In the genomic region with DNA sequence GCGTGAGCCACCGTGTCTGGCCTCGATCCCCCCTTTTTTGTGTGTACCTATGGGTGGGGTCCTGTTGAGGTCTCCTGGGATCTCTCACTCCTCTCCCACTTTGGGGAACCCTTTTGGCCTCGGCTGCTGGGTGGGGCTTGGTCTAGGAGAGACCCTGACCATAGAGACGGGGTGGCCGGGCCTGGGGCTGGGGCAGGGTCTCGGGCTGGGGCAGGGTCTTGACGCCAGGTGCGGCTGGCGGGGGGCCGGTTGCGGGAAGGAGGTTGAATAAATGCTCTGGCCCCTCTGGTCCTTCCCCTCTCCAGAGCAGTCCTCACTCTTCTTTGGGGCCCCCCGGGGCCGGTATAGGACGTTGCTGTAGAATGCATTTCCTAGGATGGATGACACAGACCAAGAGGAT, we compare ENCODE assay signal across 30 cellular contexts. TPM values are rescaled to one million over a fixed set of nuclear protein-coding genes. Genes with fewer than 3 reads are reported as not detected.
DNase-seq lines count a peak whose midpoint lies in the region; ATAC-seq, FAIRE-seq and TF ChIP-seq lines count a peak whose summit lies in the region.
"Had no signal": no experiment of that assay in that cellular context is flagged by ENCODE, and none has a peak within 500 bp of the region (broad histone marks: within the 10 kb centered on the region; RNA-seq: fewer than 3 reads in every experiment).

No MANE protein-coding gene starts in this region.

- 72% methylated on average over 10 of the region's 15 CpGs for WGBS in A549 (ENCODE audit: missing lambda C conversion rate)
- WGBS in K562 (ENCODE audit: insufficient coverage, low coverage, missing lambda C conversion rate), result 25% methylated on average over 4 of the region's 15 CpGs

- H3K9me3 ChIP-seq in A549 (no peaks in the 10 kb centered on the region), K562 (replicated peaks; ENCODE audit: control insufficient read depth, insufficient read depth, low read depth, low read length) (no peaks in the 10 kb centered on the region), neural progenitor cell (ENCODE audit: low read depth) (no peaks in the 10 kb centered on the region)
- H3K9me3 ChIP-seq: BE2C, BLaER1 had no signal

- H3K4me1 ChIP-seq in A549, result no peaks in the 10 kb centered on the region
- peaks cover 6 to 27% of the 10 kb centered on the region in 2 experiments; a peak in 4 of 5 replicates for H3K4me1 ChIP-seq in K562 (replicated peaks in 1 of 2; ENCODE audit: control insufficient read depth in 2 of 2, insufficient read depth in 2 of 2, low read length in 2 of 2)
- H3K4me1 ChIP-seq in neural progenitor cell, result peaks cover 11% of the 10 kb centered on the region

- H3K27me3 Mint-ChIP-seq in neural progenitor cell (ENCODE audit: insufficient read depth, low read depth) (peaks cover 2% of the 10 kb centered on the region), mesothelial cell of epicardium (ENCODE audit: low read depth) (no peaks in the 10 kb centered on the region)

- FAIRE-seq in A549 (lab: Jason Lieb, UNC), result no peak
- no peak for FAIRE-seq in K562 (lab: Jason Lieb, UNC)
- FAIRE-seq: GM12891, GM19239 had no signal

- no peak overlapping the region for H3K4me3 Mint-ChIP-seq in neural progenitor cell
- no peak overlapping the region for H3K4me3 Mint-ChIP-seq in mesothelial cell of epicardium
- H3K4me3 Mint-ChIP-seq: CD14-positive monocyte; CD4-positive, alpha-beta memory T cell; CD4-positive, CD25-positive, alpha-beta regulatory T cell; CD8-positive, alpha-beta memory T cell had no signal

- TF ChIP-seq RAD21 in A549 (conservative IDR thresholded peaks at IDR 0.05 in 1 of 2, IDR thresholded peaks at IDR 0.05 in 1 of 2), result no peak
- TF ChIP-seq RAD21 in K562 (CRISPR knock-in tag; conservative IDR thresholded peaks at IDR 0.05 in 1 of 2, IDR thresholded peaks at IDR 0.05 in 1 of 2), result no peak

- H4K20me1 ChIP-seq in K562 (replicated peaks; ENCODE audit: control insufficient read depth, insufficient read depth, low read length) (no peaks in the 10 kb centered on the region), neural progenitor cell (ENCODE audit: low read depth) (no peaks in the 10 kb centered on the region)
- H4K20me1 ChIP-seq: BLaER1 had no signal

- TF ChIP-seq POLR2A in A549 (IDR thresholded peaks at IDR 0.05; ENCODE audit: low read length) (no peak), K562 (conservative IDR thresholded peaks at IDR 0.05) (no peak)

- H3K4me2 ChIP-seq in A549, result no peak overlapping the region
- no peak overlapping the region for H3K4me2 ChIP-seq in K562 (ENCODE audit: insufficient read depth, low read length)
- H3K4me2 ChIP-seq in neural progenitor cell, result no peak overlapping the region
- H3K4me2 ChIP-seq: BLaER1 had no signal

- peak overlapping the region; percentile 42 for H3K27ac Mint-ChIP-seq in neural progenitor cell
- no peak overlapping the region for H3K27ac Mint-ChIP-seq in mesothelial cell of epicardium
- H3K27ac Mint-ChIP-seq: CD14-positive monocyte; CD4-positive, alpha-beta memory T cell; CD4-positive, CD25-positive, alpha-beta regulatory T cell; CD8-positive, alpha-beta memory T cell had no signal

- no peaks in the 10 kb centered on the region for H3F3A ChIP-seq in neural progenitor cell (ENCODE audit: low read depth)

- TF ChIP-seq EP300 in A549 (IDR thresholded peaks at IDR 0.05) (no peak), K562 (IDR thresholded peaks at IDR 0.05; ENCODE audit: low read length) (no peak)

- H3K4me3 ChIP-seq in A549 (no peak overlapping the region), K562 (no peak overlapping the region), neural progenitor cell (no peak overlapping the region)
- H3K4me3 ChIP-seq: BLaER1 had no signal

- H3K79me2 ChIP-seq in K562 (ENCODE audit: control insufficient read depth, insufficient read depth, low read length) (no peaks in the 10 kb centered on the region), neural progenitor cell (ENCODE audit: low read depth) (no peaks in the 10 kb centered on the region)

- CTCF ChIA-PET in A549 (lab: Yijun Ruan, JAX), result no interaction called here
- CTCF ChIA-PET in K562 (lab: Yijun Ruan, JAX; ENCODE audit: low intra/inter-chr PET ratio), result no interaction called here

- no peaks in the 10 kb centered on the region for H3K36me3 ChIP-seq in K562 (ENCODE audit: control insufficient read depth, insufficient read depth, low read length)
- no peaks in the 10 kb centered on the region for H3K36me3 ChIP-seq in neural progenitor cell
- H3K36me3 ChIP-seq: BLaER1 had no signal

- DNase-seq in A549 (ENCODE audit: low read depth in 1 of 2, low spot score in 1 of 2) (no peak), K562 (ENCODE audit: extremely low read depth in 1 of 4, low spot score in 3 of 4) (no peak), neural progenitor cell (ENCODE audit: low spot score) (no peak), mesothelial cell of epicardium (ENCODE audit: low spot score in 2 of 2, unreplicated experiment in 2 of 2) (no peak), GF-D8 (lab: John Stamatoyannopoulos, UW) (no peak)
- DNase-seq in activated effector memory CD4-positive, alpha-beta T cell treated with Interleukin-2 at 50 U/mL for 16 hours, result no peak
- DNase-seq: ACHN; BE2C; C1 segment of cervical spinal cord; CD4-positive, alpha-beta memory T cell; CD4-positive, CD25-positive, alpha-beta regulatory T cell; CD8-positive, alpha-beta memory T cell; COR-L47; DMS 273 treated with DMSO at 0.1 percent for 48 hours; DMS153; DMS53; DMS79; DND-41; EL; GDM1 had no signal

- no peaks in the 10 kb centered on the region for H3K9me1 ChIP-seq in K562 (ENCODE audit: control insufficient read depth, insufficient read depth, low read length)

- TF ChIP-seq CTCF in A549 (IDR thresholded peaks at IDR 0.05), result no peak
- no peak for TF ChIP-seq CTCF in K562 (IDR thresholded peaks at IDR 0.05 in 2 of 3, conservative IDR thresholded peaks at IDR 0.05 in 1 of 3; ENCODE audit: insufficient read depth in 2 of 3, low read depth in 1 of 3, low read length in 3 of 3)
- TF ChIP-seq CTCF in neural progenitor cell (IDR thresholded peaks at IDR 0.05), result no peak
- no peak for TF ChIP-seq CTCF in mesothelial cell of epicardium (IDR thresholded peaks at IDR 0.05; ENCODE audit: unreplicated experiment)

- no peaks in the 10 kb centered on the region for H3K9me3 Mint-ChIP-seq in neural progenitor cell
- no peaks in the 10 kb centered on the region for H3K9me3 Mint-ChIP-seq in mesothelial cell of epicardium
- H3K9me3 Mint-ChIP-seq: CD14-positive monocyte; CD4-positive, alpha-beta memory T cell; CD8-positive, alpha-beta memory T cell had no signal

- H3K4me1 Mint-ChIP-seq in neural progenitor cell, result peaks cover 15% of the 10 kb centered on the region
- H3K4me1 Mint-ChIP-seq in mesothelial cell of epicardium, result no peaks in the 10 kb centered on the region
- H3K4me1 Mint-ChIP-seq: CD14-positive monocyte; CD4-positive, alpha-beta memory T cell; CD4-positive, CD25-positive, alpha-beta regulatory T cell; CD8-positive, alpha-beta memory T cell had no signal

- H3K36me3 Mint-ChIP-seq in neural progenitor cell, result no peaks in the 10 kb centered on the region
- no peaks in the 10 kb centered on the region for H3K36me3 Mint-ChIP-seq in mesothelial cell of epicardium
- H3K36me3 Mint-ChIP-seq: CD14-positive monocyte; CD4-positive, alpha-beta memory T cell; CD4-positive, CD25-positive, alpha-beta regulatory T cell had no signal

- H2AFZ ChIP-seq in K562 (ENCODE audit: low read depth, low read length) (no peak overlapping the region), neural progenitor cell (replicated peaks) (no peak overlapping the region)

- H3K9ac ChIP-seq in K562 (ENCODE audit: insufficient read depth in 1 of 2, low read depth in 2 of 2, low read length in 2 of 2) (no peak overlapping the region), neural progenitor cell (no peak overlapping the region)
- H3K9ac ChIP-seq: BLaER1 had no signal

- intact Hi-C loops in K562 (cut with micrococcal nuclease), result no loop called here

- ATAC-seq in A549 (0 out of 6 replicates have a peak, but pooled peaks have one; percentile 33 to 43), K562 (0 out of 3 replicates have a peak, but pooled peaks have one; percentile 18)

- in situ Hi-C loops in K562 (cut with MboI), result no loop called here

- BruUV-seq in K562 (replicated peaks; lab: Mats Ljungman, UMichigan), result no TSS peak

- H3K27ac ChIP-seq in A549, result no peak overlapping the region
- no peak overlapping the region for H3K27ac ChIP-seq in K562 (ENCODE audit: extremely low read depth, low read depth, low read length)
- H3K27ac ChIP-seq in neural progenitor cell, result no peak overlapping the region
- H3K27ac ChIP-seq: 22Rv1, BLaER1 had no signal

- H3K27me3 ChIP-seq in K562 (ENCODE audit: control insufficient read depth in 2 of 2, insufficient read depth in 2 of 2, low read length in 2 of 2), result peaks cover 3 to 8% of the 10 kb centered on the region in 2 experiments; a peak in 2 of 5 replicates
- H3K27me3 ChIP-seq in neural progenitor cell, result no peaks in the 10 kb centered on the region
- H3K27me3 ChIP-seq: BE2C, BLaER1 had no signal

- POLR2A ChIA-PET in A549 (lab: Yijun Ruan, JAX), result no interaction called here
- POLR2A ChIA-PET in K562 (lab: Yijun Ruan, JAX), result interaction anchor here (1.6 kb wide), 1 partner anchor 12 kb away, joined by 3 read pairs; the partner anchor contains the start of gene FSD1

RNA-seq across cellular contexts. Expression of gene TMIGD2, which starts 9.7 kb away (rescaled TPM):
- not detected in 2 replicates for polyA plus RNA-seq in A549 (2011; rRNA removed)
- 0.05 TPM in 1 of 2 replicates, not detected in the other for polyA plus RNA-seq in A549 (2012; cell fraction: cytosol; rRNA removed)
- not detected in 2 replicates for polyA plus RNA-seq in A549 (2012; cell fraction: nucleus; rRNA removed)
- polyA plus RNA-seq in A549 (2017; fragmentation: RNase III; extraction: RNeasy Plus Mini Kit Qiagen cat#74134 plus additional on column Dnase treatment), result not detected in 3 replicates
- polyA minus RNA-seq in A549 (2011; rRNA and poly(A)+ RNA removed), result not detected in 2 replicates
- total RNA-seq in K562 (2011; cell fraction: chromatin; rRNA removed; ENCODE audit: low replicate concordance), result not detected in 2 replicates
- total RNA-seq in K562 (2011; cell fraction: nucleolus; rRNA removed), result not detected in 2 replicates
- not detected in 2 replicates for total RNA-seq in K562 (2011; cell fraction: nucleoplasm; rRNA removed)
- not detected in 2 replicates for total RNA-seq in K562 (2014; rRNA removed)
- total RNA-seq in K562 (2014; rRNA removed; fragmentation: Illumina TruSeq; extraction: Trizol), result not detected in 2 replicates
- total RNA-seq in K562 (2015; rRNA removed; fragmentation: Illumina TruSeq; extraction: Trizol), result not detected in 2 replicates
- total RNA-seq in K562 (2021), result not detected in 2 replicates
- polyA plus RNA-seq in K562 (2011; rRNA removed), result not detected in 2 replicates
- 0.06 TPM in 1 of 2 replicates, not detected in the other for polyA plus RNA-seq in K562 (2011; cell fraction: cytosol; rRNA removed)
- not detected in 2 replicates for polyA plus RNA-seq in K562 (2011; cell fraction: nucleus; rRNA removed)
- 0.10 and 0.18 TPM in 2 replicates for polyA plus RNA-seq in K562 (2012)
- polyA plus RNA-seq in K562 (2014; fragmentation: Illumina TruSeq; extraction: Trizol), result not detected in 2 replicates
- polyA plus RNA-seq in K562 (2014; fragmentation: Nextera tagmentation; extraction: Ambion mirVana), result not detected
- polyA plus RNA-seq in K562 (2014; rRNA removed), result not detected in 2 replicates
- polyA minus RNA-seq in K562 (2011; rRNA and poly(A)+ RNA removed), result not detected in 2 replicates
- polyA minus RNA-seq in K562 (2011; cell fraction: cytosol; rRNA and poly(A)+ RNA removed), result not detected in 2 replicates
- polyA minus RNA-seq in K562 (2011; cell fraction: nucleus; rRNA and poly(A)+ RNA removed), result not detected in 2 replicates
- total RNA-seq in neural progenitor cell (ENCODE audit: low replicate concordance), result 0.19 and 1.3 TPM in 2 replicates
- total RNA-seq in mesothelial cell of epicardium, result 0.29 TPM in 1 of 3 replicates, not detected in the others
- total RNA-seq: A172, A673, Daoy, G401 had no signal
- polyA plus RNA-seq: AG04450 had no signal

RNA-seq across cellular contexts. Expression of gene FSD1, which starts 11.9 kb away (rescaled TPM):
- polyA plus RNA-seq in A549 (2011; rRNA removed) (3.3 and 3.5 TPM in 2 replicates), A549 (2017; fragmentation: RNase III; extraction: RNeasy Plus Mini Kit Qiagen cat#74134 plus additional on column Dnase treatment) (10.4 to 13.2 TPM (median 12.8 TPM) in 3 replicates), K562 (2011; rRNA removed) (0.87 and 1.2 TPM in 2 replicates), K562 (2014; fragmentation: Illumina TruSeq; extraction: Trizol) (0.29 and 1.9 TPM in 2 replicates), K562 (2014; fragmentation: Nextera tagmentation; extraction: Ambion mirVana) (under 1 TPM in 1 of 2 experiments, not detected in 1; 0.11 TPM), K562 (2014; rRNA removed) (0.78 and 1.1 TPM in 2 replicates)
- polyA plus RNA-seq in A549 (2012; cell fraction: cytosol; rRNA removed), result 11.5 and 16.8 TPM in 2 replicates
- polyA plus RNA-seq in A549 (2012; cell fraction: nucleus; rRNA removed), result 28.8 and 36.1 TPM in 2 replicates
- 3.4 and 8.0 TPM in 2 replicates for polyA minus RNA-seq in A549 (2011; rRNA and poly(A)+ RNA removed)
- total RNA-seq in K562 (2011; cell fraction: chromatin; rRNA removed; ENCODE audit: low replicate concordance), result 1.8 and 3.1 TPM in 2 replicates
- total RNA-seq in K562 (2011; cell fraction: nucleolus; rRNA removed), result 1.7 and 2.8 TPM in 2 replicates
- total RNA-seq in K562 (2011; cell fraction: nucleoplasm; rRNA removed), result 0.92 and 1.4 TPM in 2 replicates
- total RNA-seq in K562 (2014; rRNA removed) (0.65 and 0.77 TPM in 2 replicates), K562 (2014; rRNA removed; fragmentation: Illumina TruSeq; extraction: Trizol) (0.73 and 0.80 TPM in 2 replicates), K562 (2015; rRNA removed; fragmentation: Illumina TruSeq; extraction: Trizol) (0.49 and 0.69 TPM in 2 replicates), K562 (2021) (1.4 and 1.5 TPM in 2 replicates), neural progenitor cell (ENCODE audit: low replicate concordance) (48.3 and 104 TPM in 2 replicates), mesothelial cell of epicardium (16.4 to 17.7 TPM (median 17.1 TPM) in 3 replicates)
- polyA plus RNA-seq in K562 (2011; cell fraction: cytosol; rRNA removed), result 0.44 and 3.4 TPM in 2 replicates
- polyA plus RNA-seq in K562 (2011; cell fraction: nucleus; rRNA removed), result 2.1 and 3.7 TPM in 2 replicates
- 0.44 and 1.0 TPM in 2 replicates for polyA plus RNA-seq in K562 (2012)
- polyA minus RNA-seq in K562 (2011; rRNA and poly(A)+ RNA removed), result 0.33 and 0.49 TPM in 2 replicates
- not detected in 2 replicates for polyA minus RNA-seq in K562 (2011; cell fraction: cytosol; rRNA and poly(A)+ RNA removed)
- polyA minus RNA-seq in K562 (2011; cell fraction: nucleus; rRNA and poly(A)+ RNA removed), result 0.22 and 0.81 TPM in 2 replicates
- polyA plus RNA-seq: CD14-positive monocyte had no signal

RNA-seq across cellular contexts. Expression of gene SHD, which starts 13.4 kb away (rescaled TPM):
- 0.08 and 0.29 TPM in 2 replicates for polyA plus RNA-seq in A549 (2011; rRNA removed)
- 0.05 and 0.16 TPM in 2 replicates for polyA plus RNA-seq in A549 (2012; cell fraction: cytosol; rRNA removed)
- 0.05 and 0.20 TPM in 2 replicates for polyA plus RNA-seq in A549 (2012; cell fraction: nucleus; rRNA removed)
- polyA plus RNA-seq in A549 (2017; fragmentation: RNase III; extraction: RNeasy Plus Mini Kit Qiagen cat#74134 plus additional on column Dnase treatment), result 0.29 to 0.38 TPM in 2 of 3 replicates, not detected in the other
- 0.29 TPM in 1 of 2 replicates, not detected in the other for polyA minus RNA-seq in A549 (2011; rRNA and poly(A)+ RNA removed)
- total RNA-seq in K562 (2011; cell fraction: chromatin; rRNA removed; ENCODE audit: low replicate concordance), result 0.42 TPM in 1 of 2 replicates, not detected in the other
- total RNA-seq in K562 (2011; cell fraction: nucleolus; rRNA removed), result not detected in 2 replicates
- total RNA-seq in K562 (2011; cell fraction: nucleoplasm; rRNA removed), result not detected in 2 replicates
- 0.33 TPM in 1 of 2 replicates, not detected in the other for total RNA-seq in K562 (2014; rRNA removed)
- total RNA-seq in K562 (2014; rRNA removed; fragmentation: Illumina TruSeq; extraction: Trizol), result not detected in 2 replicates
- total RNA-seq in K562 (2015; rRNA removed; fragmentation: Illumina TruSeq; extraction: Trizol), result 0.15 TPM in 1 of 2 replicates, not detected in the other
- 0.38 and 0.62 TPM in 2 replicates for total RNA-seq in K562 (2021)
- 0.22 TPM in 1 of 2 replicates, not detected in the other for polyA plus RNA-seq in K562 (2011; rRNA removed)
- 0.21 and 0.49 TPM in 2 replicates for polyA plus RNA-seq in K562 (2011; cell fraction: cytosol; rRNA removed)
- 0.36 and 0.90 TPM in 2 replicates for polyA plus RNA-seq in K562 (2011; cell fraction: nucleus; rRNA removed)
- polyA plus RNA-seq in K562 (2012), result 0.78 and 1.4 TPM in 2 replicates
- 0.42 TPM in 1 of 2 replicates, not detected in the other for polyA plus RNA-seq in K562 (2014; fragmentation: Illumina TruSeq; extraction: Trizol)
- polyA plus RNA-seq in K562 (2014; fragmentation: Nextera tagmentation; extraction: Ambion mirVana), result under 1 TPM; 0.13 to 0.18 TPM
- 0.05 and 0.13 TPM in 2 replicates for polyA plus RNA-seq in K562 (2014; rRNA removed)
- polyA minus RNA-seq in K562 (2011; rRNA and poly(A)+ RNA removed), result not detected in 2 replicates
- polyA minus RNA-seq in K562 (2011; cell fraction: cytosol; rRNA and poly(A)+ RNA removed), result not detected in 2 replicates
- not detected in 2 replicates for polyA minus RNA-seq in K562 (2011; cell fraction: nucleus; rRNA and poly(A)+ RNA removed)
- total RNA-seq in neural progenitor cell (ENCODE audit: low replicate concordance), result 0.34 TPM in 1 of 2 replicates, not detected in the other
- total RNA-seq in mesothelial cell of epicardium, result 3.2 to 4.8 TPM (median 4.0 TPM) in 3 replicates
- total RNA-seq: A673; CD4-positive, CD25-positive, alpha-beta regulatory T cell; CD8-positive, alpha-beta memory T cell; Daoy; G401 had no signal
- polyA plus RNA-seq: AG04450; CD14-positive monocyte; CD4-positive, alpha-beta memory T cell; CD4-positive, CD25-positive, alpha-beta regulatory T cell; CD8-positive, alpha-beta memory T cell had no signal

RNA-seq across cellular contexts. Expression of gene YJU2, which starts 45.6 kb away (rescaled TPM):
- polyA plus RNA-seq in A549 (2011; rRNA removed) (11.4 and 12.3 TPM in 2 replicates), A549 (2017; fragmentation: RNase III; extraction: RNeasy Plus Mini Kit Qiagen cat#74134 plus additional on column Dnase treatment) (14.9 to 18.0 TPM (median 16.5 TPM) in 3 replicates), K562 (2011; rRNA removed) (12.6 and 15.4 TPM in 2 replicates), K562 (2014; fragmentation: Illumina TruSeq; extraction: Trizol) (19.3 and 27.8 TPM in 2 replicates), K562 (2014; fragmentation: Nextera tagmentation; extraction: Ambion mirVana) (1 to 10 TPM in 1 of 2 experiments, under 1 TPM in 1; 0.41 to 1.4 TPM), K562 (2014; rRNA removed) (33.0 and 34.6 TPM in 2 replicates)
- polyA plus RNA-seq in A549 (2012; cell fraction: cytosol; rRNA removed), result 24.2 and 25.2 TPM in 2 replicates
- 25.8 and 28.6 TPM in 2 replicates for polyA plus RNA-seq in A549 (2012; cell fraction: nucleus; rRNA removed)
- 10.3 and 12.2 TPM in 2 replicates for polyA minus RNA-seq in A549 (2011; rRNA and poly(A)+ RNA removed)
- total RNA-seq in K562 (2011; cell fraction: chromatin; rRNA removed; ENCODE audit: low replicate concordance), result 8.3 and 15.5 TPM in 2 replicates
- 12.6 and 14.5 TPM in 2 replicates for total RNA-seq in K562 (2011; cell fraction: nucleolus; rRNA removed)
- total RNA-seq in K562 (2011; cell fraction: nucleoplasm; rRNA removed), result 8.1 and 11.4 TPM in 2 replicates
- total RNA-seq in K562 (2014; rRNA removed) (34.9 and 46.0 TPM in 2 replicates), K562 (2014; rRNA removed; fragmentation: Illumina TruSeq; extraction: Trizol) (11.7 and 12.1 TPM in 2 replicates), K562 (2015; rRNA removed; fragmentation: Illumina TruSeq; extraction: Trizol) (22.4 and 23.5 TPM in 2 replicates), K562 (2021) (26.5 and 28.6 TPM in 2 replicates), neural progenitor cell (ENCODE audit: low replicate concordance) (8.7 and 17.5 TPM in 2 replicates), mesothelial cell of epicardium (19.5 to 22.1 TPM (median 21.3 TPM) in 3 replicates)
- 17.5 and 33.3 TPM in 2 replicates for polyA plus RNA-seq in K562 (2011; cell fraction: cytosol; rRNA removed)
- 8.4 and 11.4 TPM in 2 replicates for polyA plus RNA-seq in K562 (2011; cell fraction: nucleus; rRNA removed)
- 20.8 and 26.9 TPM in 2 replicates for polyA plus RNA-seq in K562 (2012)
- polyA minus RNA-seq in K562 (2011; rRNA and poly(A)+ RNA removed), result 11.0 and 12.5 TPM in 2 replicates
- 8.3 and 10.7 TPM in 2 replicates for polyA minus RNA-seq in K562 (2011; cell fraction: cytosol; rRNA and poly(A)+ RNA removed)
- polyA minus RNA-seq in K562 (2011; cell fraction: nucleus; rRNA and poly(A)+ RNA removed), result 3.2 and 6.4 TPM in 2 replicates

RNA-seq across cellular contexts. Expression of gene STAP2, which starts 46.1 kb away (rescaled TPM):
- polyA plus RNA-seq in A549 (2011; rRNA removed) (0.19 and 0.25 TPM in 2 replicates), A549 (2017; fragmentation: RNase III; extraction: RNeasy Plus Mini Kit Qiagen cat#74134 plus additional on column Dnase treatment) (0.29 TPM in 1 of 3 replicates, not detected in the others), K562 (2011; rRNA removed) (4.3 and 4.7 TPM in 2 replicates), K562 (2014; fragmentation: Illumina TruSeq; extraction: Trizol) (5.3 and 5.4 TPM in 2 replicates), K562 (2014; fragmentation: Nextera tagmentation; extraction: Ambion mirVana) (1 to 10 TPM; 1.2 to 3.6 TPM), K562 (2014; rRNA removed) (5.8 and 9.8 TPM in 2 replicates)
- 0.14 and 0.19 TPM in 2 replicates for polyA plus RNA-seq in A549 (2012; cell fraction: cytosol; rRNA removed)
- polyA plus RNA-seq in A549 (2012; cell fraction: nucleus; rRNA removed), result 0.16 and 0.47 TPM in 2 replicates
- not detected in 2 replicates for polyA minus RNA-seq in A549 (2011; rRNA and poly(A)+ RNA removed)
- 2.7 and 6.6 TPM in 2 replicates for total RNA-seq in K562 (2011; cell fraction: chromatin; rRNA removed; ENCODE audit: low replicate concordance)
- 8.7 and 10.8 TPM in 2 replicates for total RNA-seq in K562 (2011; cell fraction: nucleolus; rRNA removed)
- 4.0 and 6.0 TPM in 2 replicates for total RNA-seq in K562 (2011; cell fraction: nucleoplasm; rRNA removed)
- total RNA-seq in K562 (2014; rRNA removed) (4.3 and 7.8 TPM in 2 replicates), K562 (2014; rRNA removed; fragmentation: Illumina TruSeq; extraction: Trizol) (2.3 and 3.9 TPM in 2 replicates), K562 (2015; rRNA removed; fragmentation: Illumina TruSeq; extraction: Trizol) (3.5 and 4.5 TPM in 2 replicates), K562 (2021) (5.7 and 8.2 TPM in 2 replicates), neural progenitor cell (ENCODE audit: low replicate concordance) (5.7 and 6.8 TPM in 2 replicates), mesothelial cell of epicardium (74.0 to 79.4 TPM (median 75.3 TPM) in 3 replicates)
- 5.4 and 13.5 TPM in 2 replicates for polyA plus RNA-seq in K562 (2011; cell fraction: cytosol; rRNA removed)
- polyA plus RNA-seq in K562 (2011; cell fraction: nucleus; rRNA removed), result 5.6 and 10.5 TPM in 2 replicates
- polyA plus RNA-seq in K562 (2012), result 1.4 and 4.8 TPM in 2 replicates
- polyA minus RNA-seq in K562 (2011; rRNA and poly(A)+ RNA removed), result 1.2 and 3.1 TPM in 2 replicates
- 2.0 and 2.6 TPM in 2 replicates for polyA minus RNA-seq in K562 (2011; cell fraction: cytosol; rRNA and poly(A)+ RNA removed)
- 1.1 and 3.2 TPM in 2 replicates for polyA minus RNA-seq in K562 (2011; cell fraction: nucleus; rRNA and poly(A)+ RNA removed)
